ENCODE assay signal across 27 cellular contexts in genomic region chr1:222357252-222357651, GRCh38.
"Had no signal": no experiment of that assay in that cellular context is flagged by ENCODE, and none has a peak within 500 bp of the region (broad histone marks: within the 10 kb centered on the region; RNA-seq: fewer than 3 reads in every experiment).

No MANE protein-coding gene starts in this region.

- H3K4me3 ChIP-seq: coronary artery, gastroesophageal sphincter, heart left ventricle, hepatocyte, left lung, pancreas, smooth muscle cell, stomach, thyroid gland, vagina had no signal

- H3K4me2 ChIP-seq: hepatocyte, smooth muscle cell had no signal

- DNase-seq: dermis blood vessel endothelial cell; effector memory CD8-positive, alpha-beta T cell; foreskin keratinocyte; heart left ventricle; left cardiac atrium; left lung; mesenchymal stem cell; midbrain; naive thymus-derived CD4-positive, alpha-beta T cell; occipital lobe; pancreas; retina; stimulated activated CD4-positive, alpha-beta T cell treated with anti-CD3 and anti-CD28 coated beads, Interleukin-12 subunit alpha, Interleukin-12 subunit beta, amount 100 ng/mL, for 4 hours; stimulated activated CD4-positive, alpha-beta T cell treated with anti-CD3 and anti-CD28 coated beads, Interleukin-1b, Interleukin-23, amount 100 ng/mL, for 48 hours; stimulated activated CD4-positive, alpha-beta T cell treated with anti-CD3 and anti-CD28 coated beads, Interleukin-4, amount 100 ng/mL, for 1 hour; stimulated activated CD8-positive, alpha-beta memory T cell treated with anti-CD3 and anti-CD28 coated beads, Interleukin-4, amount 100 ng/mL, for 48 hours; stimulated activated naive CD4-positive, alpha-beta T cell treated with Interleukin-2 at 50 U/mL for 16 hours; stomach; thyroid gland; trophoblast cell had no signal

- ATAC-seq: effector memory CD8-positive, alpha-beta T cell; foreskin keratinocyte; gastroesophageal sphincter; heart left ventricle; left cardiac atrium; left lung; naive thymus-derived CD4-positive, alpha-beta T cell; pancreas; sciatic nerve had no signal

- H3K9me3 ChIP-seq: pancreas, thyroid gland, vagina had no signal

- H3K27ac Mint-ChIP-seq: effector memory CD8-positive, alpha-beta T cell; naive thymus-derived CD4-positive, alpha-beta T cell; nephron had no signal

- H3K4me1 ChIP-seq: foreskin keratinocyte, gastroesophageal sphincter, heart left ventricle, left lung, pancreas, stomach, thyroid gland, vagina had no signal

- H3K27ac ChIP-seq: coronary artery, foreskin keratinocyte, gastroesophageal sphincter, heart left ventricle, hepatocyte, left lung, pancreas, stomach, thyroid gland, vagina had no signal

- H3K36me3 ChIP-seq: gastroesophageal sphincter, heart left ventricle, left lung, pancreas, stomach, thyroid gland, vagina had no signal

- FAIRE-seq: pancreas had no signal

- H3K4me1 Mint-ChIP-seq: nephron had no signal

- H3K79me2 ChIP-seq: hepatocyte had no signal

- H3K27me3 ChIP-seq: foreskin keratinocyte, gastroesophageal sphincter, heart left ventricle, hepatocyte, left lung, pancreas, stomach, thyroid gland, vagina had no signal

- H3K4me3 Mint-ChIP-seq: effector memory CD8-positive, alpha-beta T cell; naive thymus-derived CD4-positive, alpha-beta T cell; nephron had no signal

- H2AFZ ChIP-seq: hepatocyte had no signal

- H3K27me3 Mint-ChIP-seq: naive thymus-derived CD4-positive, alpha-beta T cell had no signal
